Comparison of ENCODE assay signal across 17 cellular contexts in genomic region chr2:16057661-16058060, GRCh38.
"Had no signal": no experiment of that assay in that cellular context is flagged by ENCODE, and none has a peak within 500 bp of the region (broad histone marks: within the 10 kb centered on the region; RNA-seq: fewer than 3 reads in every experiment).

No MANE protein-coding gene starts in this region.

- H3K27me3 Mint-ChIP-seq: T-cell had no signal

- H3K9me3 ChIP-seq: SK-N-SH had no signal

- H3K27ac Mint-ChIP-seq: T-cell; T-helper 1 cell treated with Interleukin-12 subunit alpha and Interleukin-12 subunit beta and Interleukin-4 antibody, amounts not matched to agents 30 μg/mL and 1 μg/mL, for 36 hours had no signal

- H3K4me3 Mint-ChIP-seq: T-cell; T-helper 1 cell treated with Interleukin-12 subunit alpha and Interleukin-12 subunit beta and Interleukin-4 antibody, amounts not matched to agents 30 μg/mL and 1 μg/mL, for 36 hours had no signal

- H3K36me3 Mint-ChIP-seq: T-cell had no signal

- H3K27ac ChIP-seq: RWPE1 had no signal

- ATAC-seq: T-cell had no signal

- H3K4me2 ChIP-seq: SK-N-SH had no signal

- DNase-seq: IMR-90, Kasumi-1, KG1, MV-4-11, NCI-H1048, NCI-H1105, NCI-H1436 treated with DMSO at 0.1 percent for 48 hours, NCI-H1694, NCI-H2029 treated with DMSO at 0.1 percent for 48 hours, NCI-H2227 treated with DMSO at 0.1 percent for 48 hours, NCI-H526 treated with DMSO at 0.1 percent for 48 hours, NCI-H748 treated with DMSO at 0.1 percent for 48 hours, SK-N-SH, SW 1271, T-cell had no signal

- H3K9ac ChIP-seq: SK-N-SH had no signal
